8 cellular contexts compared by ENCODE assay signal in genomic region chr3:133377396-133377795, GRCh38.
DNase-seq lines count a peak whose midpoint lies in the region; ATAC-seq and TF ChIP-seq lines count a peak whose summit lies in the region.

No MANE protein-coding gene starts in this region.

- H3K4me3 ChIP-seq in LNCaP clone FGC (ENCODE audit: low read depth, low read length): no peak overlapping the region
- H3K4me3 ChIP-seq in WERI-Rb-1 (ENCODE audit: low read depth, low read length): no peak overlapping the region
- H3K4me3 ChIP-seq in iPS DF 6.9 (ENCODE audit: low read length): no peak overlapping the region

- no peak for ATAC-seq in HG02610 (IDR thresholded peaks at IDR 0.05; ENCODE audit: unreplicated experiment)
- ATAC-seq in HG02588 (IDR thresholded peaks at IDR 0.05; ENCODE audit: unreplicated experiment): no peak

- H3K4me1 ChIP-seq in iPS DF 6.9 (ENCODE audit: control insufficient read depth, insufficient read depth, low read length): peaks cover 5% of the 10 kb centered on the region

- no CpG with 5 or more reads among the region's 3 CpGs for WGBS in iPS DF 6.9 (ENCODE audit: insufficient coverage, insufficient read length)

- DNase-seq in EH (ENCODE audit: low read depth) (peak; percentile 51), LNCaP clone FGC (ENCODE audit: low read depth) (no peak), WERI-Rb-1 (peak; percentile 33), iPS DF 6.9 (ENCODE audit: low read depth, low spot score) (peak; percentile 7), NCI-H1930 (lab: John Stamatoyannopoulos, UW) (no peak)
- no peak for DNase-seq in stimulated activated CD4-positive, alpha-beta T cell treated with anti-CD3 and anti-CD28 coated beads, Interleukin-1b, Interleukin-23, amount 100 ng/mL, for 48 hours

- TF ChIP-seq CTCF in LNCaP clone FGC (IDR thresholded peaks at IDR 0.05; ENCODE audit: control insufficient read depth, extremely low read depth, insufficient read depth) (peak; percentile 80), WERI-Rb-1 (IDR thresholded peaks at IDR 0.05; ENCODE audit: low read depth, low read length) (peak; percentile 22; the same call in 1 of the 2 replicates)

- H3K9me3 ChIP-seq in WERI-Rb-1 (ENCODE audit: severe bottlenecking) (no peaks in the 10 kb centered on the region), iPS DF 6.9 (ENCODE audit: control insufficient read depth, insufficient read depth, low read length) (no peaks in the 10 kb centered on the region)

- H3K27ac ChIP-seq in WERI-Rb-1 (peak overlapping the region; percentile 48; the same call in 1 of the 2 replicates), iPS DF 6.9 (ENCODE audit: low read length) (no peak overlapping the region)

- H3K36me3 ChIP-seq in WERI-Rb-1: no peaks in the 10 kb centered on the region
- H3K36me3 ChIP-seq in iPS DF 6.9 (ENCODE audit: control insufficient read depth, insufficient read depth, low read length): no peaks in the 10 kb centered on the region

- H3K27me3 ChIP-seq in WERI-Rb-1 (ENCODE audit: insufficient read depth, low read depth, severe bottlenecking) (no peaks in the 10 kb centered on the region), iPS DF 6.9 (ENCODE audit: control insufficient read depth, insufficient read depth, low read length) (no peaks in the 10 kb centered on the region)

Comparison
In these comparisons a context has a peak if more than half of its experiments do, and no peak if none do; other contexts are left out.
1. DNase-seq: peak in EH (single experiment), WERI-Rb-1 (single experiment) and iPS DF 6.9 (single experiment); none in LNCaP clone FGC (single experiment), NCI-H1930 (0 of 2) and stimulated activated CD4-positive, alpha-beta T cell treated with anti-CD3 and anti-CD28 coated beads, Interleukin-1b, Interleukin-23, amount 100 ng/mL, for 48 hours (single experiment).